ENCODE assay signal across 38 cellular contexts in genomic region chrX:127884921-127885320, GRCh38.
"Had no signal": no experiment of that assay in that cellular context is flagged by ENCODE, and none has a peak within 500 bp of the region (broad histone marks: within the 10 kb centered on the region; RNA-seq: fewer than 3 reads in every experiment).

No MANE protein-coding gene starts in this region.

- H3K4me1 ChIP-seq: adrenal gland, ascending aorta, body of pancreas, breast epithelium had no signal

- H3K4me3 Mint-ChIP-seq: activated naive CD4-positive, alpha-beta T cell treated with anti-CD3 and anti-CD28 coated beads for 36 hours; activated naive CD4-positive, alpha-beta T cell treated with anti-CD3 and anti-CD28 coated beads, Interleukin-2, amount 10 ng/mL, durations not matched to agents 7 days and 5 days; activated naive CD4-positive, alpha-beta T cell treated with anti-CD3 and anti-CD28 coated beads, Interleukin-2, amount 50 U/mL, for 24 hours; activated naive CD8-positive, alpha-beta T cell; activated naive CD8-positive, alpha-beta T cell treated with anti-CD3 and anti-CD28 coated beads for 36 hours; activated naive CD8-positive, alpha-beta T cell treated with anti-CD3 and anti-CD28 coated beads, Interleukin-2, amount 10 ng/mL, durations not matched to agents 7 days and 5 days; activated naive CD8-positive, alpha-beta T cell treated with anti-CD3 and anti-CD28 coated beads, Interleukin-2, amount 50 U/mL, for 24 hours; activated T-cell treated with anti-CD3 and anti-CD28 coated beads, Interleukin-2, amount 50 U/mL, for 24 hours; activated T-cell treated with anti-CD3 and anti-CD28 coated beads, Interleukin-2, amount 50 U/mL, for 4 hours; activated T-cell treated with anti-CD3 and anti-CD28 coated beads, Interleukin-2, amount 50 U/mL, for 72 hours; activated T-helper 1 cell treated with anti-CD3 and anti-CD28 coated beads, Interleukin-12 subunit alpha, Interleukin-12 subunit beta, Interleukin-2, Interleukin-4 antibody, amounts not matched to agents 30 ng/mL and 10 ng/mL and 1 ng/mL, durations not matched to agents 14 hours and 24 hours and 36 hours; activated T-helper 17 cell treated with anti-CD3 and anti-CD28 coated beads, Interleukin-2, amount 50 U/mL, for 72 hours; brain; central memory CD8-positive, alpha-beta T cell had no signal

- H3K36me3 ChIP-seq: adrenal gland, ascending aorta, brain microvascular endothelial cell, breast epithelium, cardiac muscle cell had no signal

- H3K4me3 ChIP-seq: adrenal gland, ascending aorta, body of pancreas, breast epithelium, cardiac muscle cell had no signal

- H3K27ac ChIP-seq: adrenal gland, ascending aorta, body of pancreas, brain microvascular endothelial cell, breast epithelium, cardiac muscle cell had no signal

- H3K36me3 Mint-ChIP-seq: activated naive CD4-positive, alpha-beta T cell treated with anti-CD3 and anti-CD28 coated beads, Interleukin-2, amount 10 ng/mL, durations not matched to agents 7 days and 5 days; activated naive CD4-positive, alpha-beta T cell treated with anti-CD3 and anti-CD28 coated beads, Interleukin-2, amount 50 U/mL, for 24 hours; activated naive CD4-positive, alpha-beta T cell treated with anti-CD3 and anti-CD28 coated beads, Interleukin-2, amount 50 U/mL, for 72 hours; activated naive CD8-positive, alpha-beta T cell; activated naive CD8-positive, alpha-beta T cell treated with anti-CD3 and anti-CD28 coated beads for 36 hours; activated naive CD8-positive, alpha-beta T cell treated with anti-CD3 and anti-CD28 coated beads, Interleukin-2, amount 10 ng/mL, durations not matched to agents 7 days and 5 days; brain had no signal

- H3K27me3 ChIP-seq: adrenal gland, ascending aorta, body of pancreas, brain microvascular endothelial cell, breast epithelium, cardiac muscle cell had no signal

- H3K9me3 Mint-ChIP-seq: activated naive CD4-positive, alpha-beta T cell treated with anti-CD3 and anti-CD28 coated beads, Interleukin-2, amount 10 ng/mL, durations not matched to agents 7 days and 5 days; activated naive CD4-positive, alpha-beta T cell treated with anti-CD3 and anti-CD28 coated beads, Interleukin-2, amount 50 U/mL, for 24 hours; activated naive CD4-positive, alpha-beta T cell treated with anti-CD3 and anti-CD28 coated beads, Interleukin-2, amount 50 U/mL, for 72 hours; activated naive CD8-positive, alpha-beta T cell treated with anti-CD3 and anti-CD28 coated beads for 36 hours; activated naive CD8-positive, alpha-beta T cell treated with anti-CD3 and anti-CD28 coated beads, Interleukin-2, amount 10 ng/mL, durations not matched to agents 7 days and 5 days; activated naive CD8-positive, alpha-beta T cell treated with anti-CD3 and anti-CD28 coated beads, Interleukin-2, amount 50 U/mL, for 24 hours; activated T-cell treated with anti-CD3 and anti-CD28 coated beads, Interleukin-2, amount 50 U/mL, for 24 hours; activated T-cell treated with anti-CD3 and anti-CD28 coated beads, Interleukin-2, amount 50 U/mL, for 72 hours; activated T-helper 1 cell treated with anti-CD3 and anti-CD28 coated beads, Interleukin-12 subunit alpha, Interleukin-12 subunit beta, Interleukin-2, Interleukin-4 antibody, amounts not matched to agents 30 ng/mL and 10 ng/mL and 1 ng/mL, durations not matched to agents 14 hours and 24 hours and 36 hours; activated T-helper 17 cell treated with anti-CD3 and anti-CD28 coated beads, Interleukin-2, amount 50 U/mL, for 72 hours; activated T-helper 2 cell treated with anti-CD3 and anti-CD28 coated beads, Interferon-gamma antibody, Interleukin-2, Interleukin-4, amounts not matched to agents 10 μg/mL and 5 μg/mL and 100 μg/mL, durations not matched to agents 14 hours and 24 hours and 36 hours; brain had no signal

- H3K27ac Mint-ChIP-seq: activated naive CD4-positive, alpha-beta T cell treated with anti-CD3 and anti-CD28 coated beads for 36 hours; activated naive CD4-positive, alpha-beta T cell treated with anti-CD3 and anti-CD28 coated beads, Interleukin-2, amount 10 ng/mL, durations not matched to agents 7 days and 5 days; activated naive CD4-positive, alpha-beta T cell treated with anti-CD3 and anti-CD28 coated beads, Interleukin-2, amount 50 U/mL, for 24 hours; activated naive CD4-positive, alpha-beta T cell treated with anti-CD3 and anti-CD28 coated beads, Interleukin-2, amount 50 U/mL, for 72 hours; activated naive CD8-positive, alpha-beta T cell; activated naive CD8-positive, alpha-beta T cell treated with anti-CD3 and anti-CD28 coated beads for 36 hours; activated naive CD8-positive, alpha-beta T cell treated with anti-CD3 and anti-CD28 coated beads, Interleukin-2, amount 10 ng/mL, durations not matched to agents 7 days and 5 days; activated naive CD8-positive, alpha-beta T cell treated with anti-CD3 and anti-CD28 coated beads, Interleukin-2, amount 50 U/mL, for 24 hours; activated T-cell treated with anti-CD3 and anti-CD28 coated beads, Interleukin-2, amount 50 U/mL, for 24 hours; activated T-cell treated with anti-CD3 and anti-CD28 coated beads, Interleukin-2, amount 50 U/mL, for 72 hours; activated T-helper 1 cell treated with anti-CD3 and anti-CD28 coated beads, Interleukin-12 subunit alpha, Interleukin-12 subunit beta, Interleukin-2, Interleukin-4 antibody, amounts not matched to agents 30 ng/mL and 10 ng/mL and 1 ng/mL, durations not matched to agents 14 hours and 24 hours and 36 hours; activated T-helper 17 cell treated with anti-CD3 and anti-CD28 coated beads, Interleukin-2, amount 50 U/mL, for 72 hours; activated T-helper 2 cell treated with anti-CD3 and anti-CD28 coated beads, Interferon-gamma antibody, Interleukin-2, Interleukin-4, amounts not matched to agents 10 μg/mL and 5 μg/mL and 100 μg/mL, durations not matched to agents 14 hours and 24 hours and 36 hours; brain had no signal

- ATAC-seq: activated naive CD4-positive, alpha-beta T cell treated with anti-CD3 and anti-CD28 coated beads, Interleukin-2, amount 50 U/mL, for 72 hours; activated naive CD8-positive, alpha-beta T cell treated with anti-CD3 and anti-CD28 coated beads, Interleukin-2, amount 50 U/mL, for 24 hours; activated T-cell treated with anti-CD3 and anti-CD28 coated beads, Interleukin-2, amount 50 U/mL, for 4 hours; activated T-cell treated with anti-CD3 and anti-CD28 coated beads, Interleukin-2, amount 50 U/mL, for 72 hours; activated T-helper 17 cell treated with anti-CD3 and anti-CD28 coated beads, Interleukin-2, amount 50 U/mL, for 72 hours; body of pancreas had no signal

- H3K27me3 Mint-ChIP-seq: activated naive CD4-positive, alpha-beta T cell treated with anti-CD3 and anti-CD28 coated beads, Interleukin-2, amount 10 ng/mL, durations not matched to agents 7 days and 5 days; activated naive CD4-positive, alpha-beta T cell treated with anti-CD3 and anti-CD28 coated beads, Interleukin-2, amount 50 U/mL, for 24 hours; activated naive CD8-positive, alpha-beta T cell; activated naive CD8-positive, alpha-beta T cell treated with anti-CD3 and anti-CD28 coated beads for 36 hours; activated naive CD8-positive, alpha-beta T cell treated with anti-CD3 and anti-CD28 coated beads, Interleukin-2, amount 10 ng/mL, durations not matched to agents 7 days and 5 days; activated naive CD8-positive, alpha-beta T cell treated with anti-CD3 and anti-CD28 coated beads, Interleukin-2, amount 50 U/mL, for 24 hours; activated T-cell treated with anti-CD3 and anti-CD28 coated beads, Interleukin-2, amount 50 U/mL, for 24 hours; activated T-helper 17 cell treated with anti-CD3 and anti-CD28 coated beads, Interleukin-2, amount 50 U/mL, for 72 hours; brain; central memory CD8-positive, alpha-beta T cell had no signal

- DNase-seq: activated effector memory CD4-positive, alpha-beta T cell treated with anti-CD3 and anti-CD28 coated beads, Interleukin-2, amount 50 U/mL, for 16 hours; activated effector memory CD4-positive, alpha-beta T cell treated with Interleukin-2 at 50 U/mL for 16 hours; activated gamma-delta T cell; activated gamma-delta T cell treated with Interleukin-2 at 50 U/mL for 16 hours; activated naive CD4-positive, alpha-beta T cell; activated naive CD4-positive, alpha-beta T cell treated with anti-CD3 and anti-CD28 coated beads for 36 hours; activated naive CD4-positive, alpha-beta T cell treated with anti-CD3 and anti-CD28 coated beads, Interleukin-2, amount 10 ng/mL, durations not matched to agents 7 days and 5 days; activated naive CD4-positive, alpha-beta T cell treated with anti-CD3 and anti-CD28 coated beads, Interleukin-2, amount 50 U/mL, for 16 hours; activated naive CD4-positive, alpha-beta T cell treated with Interleukin-2 at 50 U/mL for 16 hours; activated naive CD8-positive, alpha-beta T cell treated with anti-CD3 and anti-CD28 coated beads for 36 hours; activated naive CD8-positive, alpha-beta T cell treated with anti-CD3 and anti-CD28 coated beads, Interleukin-2, amount 10 ng/mL, durations not matched to agents 7 days and 5 days; activated naive CD8-positive, alpha-beta T cell treated with anti-CD3 and anti-CD28 coated beads, Interleukin-2, amount 50 U/mL, for 24 hours; activated T-cell treated with anti-CD3 and anti-CD28 coated beads, Interleukin-2, amount 50 U/mL, for 1 hour; activated T-cell treated with anti-CD3 and anti-CD28 coated beads, Interleukin-2, amount 50 U/mL, for 24 hours; activated T-cell treated with anti-CD3 and anti-CD28 coated beads, Interleukin-2, amount 50 U/mL, for 4 hours; activated T-cell treated with anti-CD3 and anti-CD28 coated beads, Interleukin-2, amount 50 U/mL, for 48 hours; activated T-cell treated with anti-CD3 and anti-CD28 coated beads, Interleukin-2, amount 50 U/mL, for 72 hours; adrenal gland; amniotic stem cell; amygdala; anterior cingulate cortex; aorta; body of pancreas; brain microvascular endothelial cell; caudate nucleus; central memory CD4-positive, alpha-beta T cell; cerebellar nuclear complex had no signal

- H3K9me3 ChIP-seq: adrenal gland, ascending aorta, body of pancreas, breast epithelium had no signal

- H3K4me1 Mint-ChIP-seq: activated naive CD4-positive, alpha-beta T cell treated with anti-CD3 and anti-CD28 coated beads, Interleukin-2, amount 10 ng/mL, durations not matched to agents 7 days and 5 days; activated naive CD4-positive, alpha-beta T cell treated with anti-CD3 and anti-CD28 coated beads, Interleukin-2, amount 50 U/mL, for 24 hours; activated naive CD8-positive, alpha-beta T cell treated with anti-CD3 and anti-CD28 coated beads for 36 hours; activated naive CD8-positive, alpha-beta T cell treated with anti-CD3 and anti-CD28 coated beads, Interleukin-2, amount 10 ng/mL, durations not matched to agents 7 days and 5 days; activated naive CD8-positive, alpha-beta T cell treated with anti-CD3 and anti-CD28 coated beads, Interleukin-2, amount 50 U/mL, for 24 hours; activated T-helper 17 cell treated with anti-CD3 and anti-CD28 coated beads, Interleukin-2, amount 50 U/mL, for 72 hours; brain; central memory CD8-positive, alpha-beta T cell had no signal
